Comparison of ENCODE assay signal across 9 cellular contexts in genomic region chr17:47841488-47842308, GRCh38. TPM values are rescaled to one million over a fixed set of nuclear protein-coding genes. Genes with fewer than 3 reads are reported as not detected.
DNase-seq lines count a peak whose midpoint lies in the region; ATAC-seq and TF ChIP-seq lines count a peak whose summit lies in the region.
"Had no signal": no experiment of that assay in that cellular context is flagged by ENCODE, and none has a peak within 500 bp of the region (broad histone marks: within the 10 kb centered on the region; RNA-seq: fewer than 3 reads in every experiment).

No MANE protein-coding gene starts in this region.

- peaks cover 20% of the 10 kb centered on the region; the same call in 1 of the 2 replicates for H3K36me3 ChIP-seq in KOPT-K1 (ENCODE audit: insufficient read depth, low read length)

- H3K27me3 Mint-ChIP-seq in naive thymus-derived CD8-positive, alpha-beta T cell: peaks cover 7 to 29% (median 21%) of the 10 kb centered on the region in 5 donors

- H3K27me3 ChIP-seq in AG04450 (ENCODE audit: control insufficient read depth, insufficient read depth, low read length): peaks cover 21% of the 10 kb centered on the region

- H3K4me3 Mint-ChIP-seq in naive thymus-derived CD8-positive, alpha-beta T cell: peak overlapping the region; percentile 84 to 99 (median 94)

- TF ChIP-seq CTCF in AG04450 (IDR thresholded peaks at IDR 0.05; ENCODE audit: low read depth, low read length) (no peak), cardiac fibroblast (IDR thresholded peaks at IDR 0.05; ENCODE audit: low read depth, low read length) (no peak)

- ATAC-seq in naive thymus-derived CD8-positive, alpha-beta T cell: no peak
- no peak for ATAC-seq in HG02840 (IDR thresholded peaks at IDR 0.05; ENCODE audit: low FRiP score, unreplicated experiment)
- ATAC-seq in GM21825 (IDR thresholded peaks at IDR 0.05; ENCODE audit: unreplicated experiment): no peak

- no peaks in the 10 kb centered on the region for H3K9me3 Mint-ChIP-seq in naive thymus-derived CD8-positive, alpha-beta T cell

- CTCF ChIA-PET in AG04450 (lab: Charles Lee): interaction anchor here (0.6 to 10.8 kb wide), 19 partner anchors 9 to 176 kb away, joined by 3 to 502 read pairs (median 4); partner anchors contain the start of genes CDK5RAP3, MRPL10, OSBPL7 and SP2

- TF ChIP-seq POLR2A in erythroblast (IDR thresholded peaks at IDR 0.05; ENCODE audit: low read length): no peak

- H3K27ac ChIP-seq in AG04450 (ENCODE audit: low read depth, low read length) (no peak overlapping the region), KOPT-K1 (ENCODE audit: low read depth, low read length, poor library complexity, severe bottlenecking) (peak overlapping the region; percentile 56)

- POLR2A ChIA-PET in AG04450 (lab: Yijun Ruan, JAX): interaction anchor here (1.0 to 1.4 kb wide), 2 partner anchors 10 to 54 kb away, joined by 8 to 11 read pairs; partner anchors contain the start of genes LRRC46, MRPL10 and SP2
- POLR2A ChIA-PET in naive thymus-derived CD8-positive, alpha-beta T cell (lab: Charles Lee): interaction anchor here (0.8 to 15.9 kb wide), 5 partner anchors 10 to 177 kb away, joined by 3 to 203 read pairs (median 10); partner anchors contain the start of genes LRRC46, MRPL10, OSBPL7 and SP2

- peaks cover 0 to 6% (median 0%) of the 10 kb centered on the region in 3 donors for H3K36me3 Mint-ChIP-seq in naive thymus-derived CD8-positive, alpha-beta T cell

- H3K9me3 ChIP-seq in AG04450 (ENCODE audit: control insufficient read depth, insufficient read depth, low read length): no peaks in the 10 kb centered on the region; the same call in 1 of the 2 replicates
- no peaks in the 10 kb centered on the region for H3K9me3 ChIP-seq in KOPT-K1 (ENCODE audit: insufficient read depth, low read length, poor library complexity, severe bottlenecking)

- peaks cover 15 to 37% (median 26%) of the 10 kb centered on the region in 4 donors for H3K4me1 Mint-ChIP-seq in naive thymus-derived CD8-positive, alpha-beta T cell

- no peak for DNase-seq in AG04450 (ENCODE audit: low read depth, low spot score)
- DNase-seq in cardiac fibroblast (ENCODE audit: low read depth in 2 of 2): no peak
- DNase-seq in naive thymus-derived CD8-positive, alpha-beta T cell: no peak
- DNase-seq in erythroblast (lab: John Stamatoyannopoulos, UW): no peak
- no peak for DNase-seq in 8988T

- H3K4me3 ChIP-seq in AG04450 (ENCODE audit: low read depth, low read length) (peak overlapping the region; percentile 82), cardiac fibroblast (replicated peaks in 1 of 2; ENCODE audit: low read depth in 2 of 2, low read length in 2 of 2) (peak overlapping the region; percentile 77 to 86)

- H3K27ac Mint-ChIP-seq in naive thymus-derived CD8-positive, alpha-beta T cell: peak overlapping the region; percentile 67 to 95 (median 82)

RNA-seq across cellular contexts. Expression of gene SCRN2, which starts 0.6 kb away (rescaled TPM):
- 13.3 and 17.2 TPM in 2 replicates for polyA plus RNA-seq in AG04450 (2011; rRNA removed)
- polyA minus RNA-seq in AG04450 (2011; rRNA and poly(A)+ RNA removed): 9.9 and 10.7 TPM in 2 replicates
- 10 to 100 TPM; 41.4 to 46.0 TPM for total RNA-seq in naive thymus-derived CD8-positive, alpha-beta T cell
- 10 to 100 TPM; 19.3 to 37.9 (median 21.6) TPM for polyA plus RNA-seq in naive thymus-derived CD8-positive, alpha-beta T cell

RNA-seq across cellular contexts. Expression of gene SP6, which starts 9.3 kb away (rescaled TPM):
- polyA plus RNA-seq in AG04450 (2011; rRNA removed): 0.04 and 0.05 TPM in 2 replicates
- polyA minus RNA-seq in AG04450 (2011; rRNA and poly(A)+ RNA removed): 0.09 and 0.37 TPM in 2 replicates
- total RNA-seq in naive thymus-derived CD8-positive, alpha-beta T cell: under 1 TPM; 0.16 to 0.33 TPM
- under 1 TPM in 1 of 3 donors, not detected in 2; 0.13 TPM for polyA plus RNA-seq in naive thymus-derived CD8-positive, alpha-beta T cell
- total RNA-seq: LHCN-M2 had no signal

RNA-seq across cellular contexts. Expression of gene LRRC46, which starts 10.2 kb away (rescaled TPM):
- polyA plus RNA-seq in AG04450 (2011; rRNA removed): 0.55 and 0.67 TPM in 2 replicates
- 0.37 and 0.52 TPM in 2 replicates for polyA minus RNA-seq in AG04450 (2011; rRNA and poly(A)+ RNA removed)
- total RNA-seq in naive thymus-derived CD8-positive, alpha-beta T cell: under 1 TPM; 0.29 to 0.85 TPM
- polyA plus RNA-seq in naive thymus-derived CD8-positive, alpha-beta T cell: under 1 TPM; 0.43 to 0.56 (median 0.48) TPM

RNA-seq across cellular contexts. Expression of gene MRPL10, which starts 10.4 kb away (rescaled TPM):
- 62.9 and 64.4 TPM in 2 replicates for polyA plus RNA-seq in AG04450 (2011; rRNA removed)
- 65.8 and 78.0 TPM in 2 replicates for polyA minus RNA-seq in AG04450 (2011; rRNA and poly(A)+ RNA removed)
- 10 to 100 TPM; 38.2 to 41.8 TPM for total RNA-seq in naive thymus-derived CD8-positive, alpha-beta T cell
- 10 to 100 TPM; 38.3 to 68.5 (median 38.3) TPM for polyA plus RNA-seq in naive thymus-derived CD8-positive, alpha-beta T cell

RNA-seq across cellular contexts. Expression of gene OSBPL7, which starts 20.1 kb away (rescaled TPM):
- polyA plus RNA-seq in AG04450 (2011; rRNA removed): 5.3 and 6.2 TPM in 2 replicates
- 10.3 and 12.3 TPM in 2 replicates for polyA minus RNA-seq in AG04450 (2011; rRNA and poly(A)+ RNA removed)
- 10 to 100 TPM; 38.8 to 48.1 TPM for total RNA-seq in naive thymus-derived CD8-positive, alpha-beta T cell
- polyA plus RNA-seq in naive thymus-derived CD8-positive, alpha-beta T cell: 1 to 10 TPM; 3.6 to 6.8 (median 4.4) TPM
